8 cellular contexts compared by ENCODE assay signal in genomic region chr2:127674241-127675209, GRCh38. TPM values are rescaled to one million over a fixed set of nuclear protein-coding genes. Genes with fewer than 3 reads are reported as not detected.
DNase-seq lines count a peak whose midpoint lies in the region; ATAC-seq and TF ChIP-seq lines count a peak whose summit lies in the region.

No MANE protein-coding gene starts in this region.

- TF ChIP-seq CTCF in astrocyte of the cerebellum (IDR thresholded peaks at IDR 0.05; ENCODE audit: low read depth, low read length, missing control alignments) = no peak
- no peak for TF ChIP-seq CTCF in smooth muscle cell (IDR thresholded peaks at IDR 0.05; ENCODE audit: borderline replicate concordance, insufficient read depth, poor library complexity, severe bottlenecking)
- TF ChIP-seq CTCF in MM.1S (IDR thresholded peaks at IDR 0.05; ENCODE audit: low read length) = no peak

- H3K9me3 ChIP-seq in iPS-20b (ENCODE audit: insufficient read depth, low read depth, low read length) (no peaks in the 10 kb centered on the region), smooth muscle cell (replicated peaks; ENCODE audit: low read depth) (no peaks in the 10 kb centered on the region), MM.1S (replicated peaks; ENCODE audit: insufficient read depth, low read length) (no peaks in the 10 kb centered on the region)

- no peak overlapping the region for H3K9ac ChIP-seq in iPS-20b (ENCODE audit: low read depth, low read length)
- peak overlapping the region; percentile 13 for H3K9ac ChIP-seq in smooth muscle cell (ENCODE audit: low read depth)
- no peak overlapping the region for H3K9ac ChIP-seq in MM.1S (ENCODE audit: low read length)

- peaks cover 61% of the 10 kb centered on the region for H3K27me3 ChIP-seq in iPS-20b (ENCODE audit: insufficient read depth, low read length)
- H3K27me3 ChIP-seq in smooth muscle cell (ENCODE audit: low read depth) = peaks cover 13% of the 10 kb centered on the region
- H3K27me3 ChIP-seq in MM.1S (replicated peaks; ENCODE audit: insufficient read depth, low read length) = peaks cover 43% of the 10 kb centered on the region

- H2AFZ ChIP-seq in smooth muscle cell (ENCODE audit: low read depth) = peak overlapping the region; percentile 74
- no peak overlapping the region for H2AFZ ChIP-seq in MM.1S (ENCODE audit: low read length)

- H4K20me1 ChIP-seq in smooth muscle cell (ENCODE audit: low read depth) = no peaks in the 10 kb centered on the region
- H4K20me1 ChIP-seq in MM.1S (ENCODE audit: insufficient read depth, low read length) = no peaks in the 10 kb centered on the region

- H3K36me3 ChIP-seq in iPS-20b (ENCODE audit: insufficient read depth, low read depth, low read length) (no peaks in the 10 kb centered on the region), smooth muscle cell (ENCODE audit: low read depth) (no peaks in the 10 kb centered on the region), MM.1S (replicated peaks; ENCODE audit: insufficient read depth, low read length) (no peaks in the 10 kb centered on the region)

- H3K4me2 ChIP-seq in smooth muscle cell (peak overlapping the region; percentile 92), MM.1S (ENCODE audit: low read depth, low read length) (no peak overlapping the region)

- ATAC-seq in GM21528 (IDR thresholded peaks at IDR 0.05; ENCODE audit: low FRiP score, unreplicated experiment) = no peak

- DNase-seq in AG20443 (ENCODE audit: low spot score) (peak; percentile 75), HuH-7.5 (ENCODE audit: low spot score) (peak; percentile 56), astrocyte of the cerebellum (ENCODE audit: low read depth) (no peak), smooth muscle cell (lab: John Stamatoyannopoulos, UW; ENCODE audit: unreplicated experiment) (no peak), NCI-H2081 treated with DMSO at 0.1 percent for 48 hours (lab: John Stamatoyannopoulos, UW) (no peak), MM.1S (no peak)

- no peak overlapping the region for H3K27ac ChIP-seq in iPS-20b (ENCODE audit: low read length)
- no peak overlapping the region for H3K27ac ChIP-seq in smooth muscle cell (ENCODE audit: low read depth)
- H3K27ac ChIP-seq in MM.1S (ENCODE audit: low read length) = no peak overlapping the region

- H3K79me2 ChIP-seq in smooth muscle cell (ENCODE audit: low read depth) (peaks cover 7% of the 10 kb centered on the region), MM.1S (ENCODE audit: low read length) (no peaks in the 10 kb centered on the region)

- H3F3A ChIP-seq in smooth muscle cell (ENCODE audit: low read depth) (peaks cover 4% of the 10 kb centered on the region), MM.1S (ENCODE audit: insufficient read depth, low read length) (no peaks in the 10 kb centered on the region)

- in situ Hi-C loops in astrocyte of the cerebellum (cut with HindIII; ENCODE audit: low sequenced_read_pairs) = no loop called here

- H3K4me1 ChIP-seq in iPS-20b (ENCODE audit: insufficient read depth, low read length) (0 out of 2 replicates have a peak, but pooled peaks cover 4% of the 10 kb centered on the region), smooth muscle cell (ENCODE audit: low read depth) (no peaks in the 10 kb centered on the region), MM.1S (ENCODE audit: low read length) (no peaks in the 10 kb centered on the region)

- H3K4me3 ChIP-seq in astrocyte of the cerebellum (ENCODE audit: low read depth, low read length) (peak overlapping the region; percentile 32), iPS-20b (ENCODE audit: low read length) (peak overlapping the region; percentile 60; the same call in 1 of the 2 replicates), smooth muscle cell (peak overlapping the region; percentile 61), MM.1S (ENCODE audit: low read length) (no peak overlapping the region)

- H3K9me2 ChIP-seq in MM.1S (replicated peaks; ENCODE audit: insufficient read depth, low read length) = no peaks in the 10 kb centered on the region

- WGBS in smooth muscle cell (ENCODE audit: low lambda C conversion rate) = 9% methylated on average over 45 of the region's 72 CpGs

RNA-seq across cellular contexts. Expression of gene LIMS2, which starts 0.8 kb away (rescaled TPM):
- 8.4 and 9.7 TPM in 2 replicates for total RNA-seq in smooth muscle cell
- 21.0 and 22.3 TPM in 2 replicates for polyA plus RNA-seq in smooth muscle cell

RNA-seq across cellular contexts. Expression of gene SFT2D3, which starts 26.8 kb away (rescaled TPM):
- 7.0 and 7.3 TPM in 2 replicates for total RNA-seq in smooth muscle cell
- polyA plus RNA-seq in smooth muscle cell = not detected in 2 replicates

RNA-seq across cellular contexts. Expression of gene GPR17, which starts 28.6 kb away (rescaled TPM):
- not detected in 2 replicates for total RNA-seq in smooth muscle cell
- polyA plus RNA-seq in smooth muscle cell = not detected in 2 replicates

Comparison
In these comparisons a context has a peak if more than half of its experiments do, and no peak if none do; other contexts are left out.
1. DNase-seq: peak in AG20443 (single experiment) and HuH-7.5 (single experiment); none in astrocyte of the cerebellum (single experiment), smooth muscle cell (single experiment), NCI-H2081 treated with DMSO at 0.1 percent for 48 hours (single experiment) and MM.1S (single experiment).